10 cellular contexts compared by ENCODE assay signal in the genomic region with DNA sequence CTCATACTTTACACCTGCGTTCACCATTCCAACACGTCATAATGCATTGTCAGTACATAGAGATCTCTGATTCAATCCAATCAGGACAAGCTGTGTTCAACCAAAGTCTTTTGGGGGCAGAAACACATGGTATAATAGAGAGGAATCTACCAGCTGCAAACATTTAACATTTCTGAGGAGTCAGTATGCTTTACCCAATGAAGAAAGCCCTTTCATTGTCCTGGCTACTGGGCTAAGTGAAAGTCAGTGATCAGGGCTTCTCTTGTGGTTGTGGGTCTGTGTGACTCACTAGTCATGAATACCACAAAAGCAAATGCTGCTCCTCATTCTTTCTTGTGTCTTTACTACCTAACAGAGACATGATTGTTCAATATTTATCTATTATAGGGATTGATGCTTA.
A peak's percentile ranks its signal among the peaks of the same experiment; 100 is the strongest.
DNase-seq lines count a peak whose midpoint lies in the region; ATAC-seq, FAIRE-seq and TF ChIP-seq lines count a peak whose summit lies in the region.
"Had no signal": no experiment of that assay in that cellular context is flagged by ENCODE, and none has a peak within 500 bp of the region (broad histone marks: within the 10 kb centered on the region; RNA-seq: fewer than 3 reads in every experiment).

No MANE protein-coding gene starts in this region.

- H3K9me3 Mint-ChIP-seq in activated CD4-positive, alpha-beta T cell treated with anti-CD3 and anti-CD28 coated beads for 36 hours (ENCODE audit: low read depth) = peaks cover 4% of the 10 kb centered on the region
- H3K9me3 Mint-ChIP-seq: activated CD4-positive, alpha-beta T cell treated with anti-CD3 and anti-CD28 coated beads, Interleukin-2, amount 10 ng/mL, durations not matched to agents 7 days and 5 days had no signal

- ATAC-seq in activated CD4-positive, alpha-beta T cell treated with anti-CD3 and anti-CD28 coated beads for 36 hours = peak; percentile 65
- peak; percentile 65 for ATAC-seq in stimulated activated naive CD8-positive, alpha-beta T cell treated with anti-CD3 and anti-CD28 coated beads, Interleukin-15, Interleukin-2, amounts not matched to agents 100 U/mL and 50 U/mL, for 24 hours
- no peak for ATAC-seq in right lobe of liver

- no peak overlapping the region for H3K27ac Mint-ChIP-seq in activated CD4-positive, alpha-beta T cell treated with anti-CD3 and anti-CD28 coated beads for 36 hours
- H3K27ac Mint-ChIP-seq: activated CD4-positive, alpha-beta T cell treated with anti-CD3 and anti-CD28 coated beads, Interleukin-2, amount 10 ng/mL, durations not matched to agents 7 days and 5 days had no signal

- TF ChIP-seq EP300 in esophagus muscularis mucosa (IDR thresholded peaks at IDR 0.05) = no peak

- peaks cover 8% of the 10 kb centered on the region for H3K4me1 Mint-ChIP-seq in activated CD4-positive, alpha-beta T cell treated with anti-CD3 and anti-CD28 coated beads for 36 hours
- H3K4me1 Mint-ChIP-seq: activated CD4-positive, alpha-beta T cell treated with anti-CD3 and anti-CD28 coated beads, Interleukin-2, amount 10 ng/mL, durations not matched to agents 7 days and 5 days had no signal

- WGBS in right lobe of liver (ENCODE audit: insufficient coverage, low coverage, low lambda C conversion rate, missing lambda C conversion rate) = 92% methylated on average over 2 of the region's 2 CpGs
- 75% methylated on average over 2 of the region's 2 CpGs for WGBS in esophagus muscularis mucosa

- no peak overlapping the region for H3K4me3 Mint-ChIP-seq in activated CD4-positive, alpha-beta T cell treated with anti-CD3 and anti-CD28 coated beads for 36 hours
- H3K4me3 Mint-ChIP-seq: activated CD4-positive, alpha-beta T cell treated with anti-CD3 and anti-CD28 coated beads, Interleukin-2, amount 10 ng/mL, durations not matched to agents 7 days and 5 days had no signal

- TF ChIP-seq POLR2A in right lobe of liver (IDR thresholded peaks at IDR 0.05) (no peak), esophagus muscularis mucosa (IDR thresholded peaks at IDR 0.05; ENCODE audit: low read depth) (no peak)

- H3K27me3 Mint-ChIP-seq in activated CD4-positive, alpha-beta T cell treated with anti-CD3 and anti-CD28 coated beads for 36 hours = peaks cover 4% of the 10 kb centered on the region
- H3K27me3 Mint-ChIP-seq: activated CD4-positive, alpha-beta T cell treated with anti-CD3 and anti-CD28 coated beads, Interleukin-2, amount 10 ng/mL, durations not matched to agents 7 days and 5 days had no signal

- DNase-seq in activated CD4-positive, alpha-beta T cell treated with anti-CD3 and anti-CD28 coated beads for 36 hours = peak; percentile 19
- no peak for DNase-seq in activated CD4-positive, alpha-beta T cell treated with anti-CD3 and anti-CD28 coated beads for 4 hours
- peak; percentile 4 for DNase-seq in HPDE6-E6E7 (ENCODE audit: extremely low spot score)
- no peak for DNase-seq in caudate nucleus (lab: John Stamatoyannopoulos, UW)
- DNase-seq in stimulated activated naive CD8-positive, alpha-beta T cell treated with anti-CD3 and anti-CD28 coated beads, Interleukin-15, Interleukin-2, amounts not matched to agents 100 U/mL and 50 U/mL, for 24 hours = no peak
- DNase-seq in right lobe of liver = no peak
- no peak for DNase-seq in frontal cortex (ENCODE audit: low spot score in 2 of 2)
- DNase-seq in esophagus muscularis mucosa (ENCODE audit: extremely low spot score) = no peak
- DNase-seq: activated CD4-positive, alpha-beta T cell treated with anti-CD3 and anti-CD28 coated beads, Interleukin-2, amount 10 ng/mL, durations not matched to agents 7 days and 5 days had no signal

- POLR2A ChIA-PET in activated CD4-positive, alpha-beta T cell treated with anti-CD3 and anti-CD28 coated beads for 36 hours (lab: Charles Lee) = no interaction called here

- H3K4me3 ChIP-seq in right lobe of liver (no peak overlapping the region), esophagus muscularis mucosa (no peak overlapping the region)

- H3K4me1 ChIP-seq in right lobe of liver (peaks cover 0 to 6% (median 0%) of the 10 kb centered on the region in 4 donors), esophagus muscularis mucosa (peaks cover 0 to 3% (median 0%) of the 10 kb centered on the region in 4 donors)

- H3K27ac ChIP-seq in caudate nucleus (ENCODE audit: low read depth, low read length) (peak overlapping the region; percentile 4), right lobe of liver (no peak overlapping the region), esophagus muscularis mucosa (replicated peaks in 1 of 4) (no peak overlapping the region)

- intact Hi-C loops in activated CD4-positive, alpha-beta T cell treated with anti-CD3 and anti-CD28 coated beads for 36 hours (cut with DNase I, micrococcal nuclease) = loop anchor here in 1 of 2 experiments (10.0 kb wide), 1 partner anchor 326 kb away; no protein-coding TSS in a partner anchor
- intact Hi-C loops in right lobe of liver (cut with DNase I) (no loop called here), esophagus muscularis mucosa (cut with DNase I) (no loop called here)

- CTCF ChIA-PET in activated CD4-positive, alpha-beta T cell treated with anti-CD3 and anti-CD28 coated beads for 36 hours (lab: Charles Lee) = no interaction called here

- FAIRE-seq in frontal cortex (lab: Jason Lieb, UNC) = no peak
- FAIRE-seq: A204.1 had no signal

- H3K36me3 ChIP-seq in right lobe of liver (no peaks in the 10 kb centered on the region), esophagus muscularis mucosa (no peaks in the 10 kb centered on the region)

- TF ChIP-seq CTCF in right lobe of liver (IDR thresholded peaks at IDR 0.05) (no peak), esophagus muscularis mucosa (IDR thresholded peaks at IDR 0.05) (no peak)

- H3K9me3 ChIP-seq in right lobe of liver = peaks cover 0 to 6% (median 0%) of the 10 kb centered on the region in 4 donors
- H3K9me3 ChIP-seq in esophagus muscularis mucosa = no peaks in the 10 kb centered on the region

- H3K36me3 Mint-ChIP-seq in activated CD4-positive, alpha-beta T cell treated with anti-CD3 and anti-CD28 coated beads for 36 hours (ENCODE audit: low read depth) = no peaks in the 10 kb centered on the region

- H3K27me3 ChIP-seq in right lobe of liver (no peaks in the 10 kb centered on the region), esophagus muscularis mucosa (no peaks in the 10 kb centered on the region)

Comparison
In these comparisons a context has a peak if more than half of its experiments do, and no peak if none do; other contexts are left out.
1. DNase-seq: peak in activated CD4-positive, alpha-beta T cell treated with anti-CD3 and anti-CD28 coated beads for 36 hours (single experiment) and HPDE6-E6E7 (single experiment); none in activated CD4-positive, alpha-beta T cell treated with anti-CD3 and anti-CD28 coated beads for 4 hours (0 of 2), caudate nucleus (0 of 61), stimulated activated naive CD8-positive, alpha-beta T cell treated with anti-CD3 and anti-CD28 coated beads, Interleukin-15, Interleukin-2, amounts not matched to agents 100 U/mL and 50 U/mL, for 24 hours (single experiment), right lobe of liver (0 of 3), frontal cortex (0 of 2) and esophagus muscularis mucosa (single experiment).
2. ATAC-seq: peak in activated CD4-positive, alpha-beta T cell treated with anti-CD3 and anti-CD28 coated beads for 36 hours (single experiment) and stimulated activated naive CD8-positive, alpha-beta T cell treated with anti-CD3 and anti-CD28 coated beads, Interleukin-15, Interleukin-2, amounts not matched to agents 100 U/mL and 50 U/mL, for 24 hours (single experiment); none in right lobe of liver (0 of 4).